Comparison of ENCODE assay signal across 8 cellular contexts in genomic region chr15:73265536-73266153, GRCh38.
A peak's percentile ranks its signal among the peaks of the same experiment; 100 is the strongest.
DNase-seq lines count a peak whose midpoint lies in the region; ATAC-seq and TF ChIP-seq lines count a peak whose summit lies in the region.

No MANE protein-coding gene starts in this region.

- TF ChIP-seq CTCF in DND-41 (IDR thresholded peaks at IDR 0.05; ENCODE audit: borderline replicate concordance, extremely low read depth, low read length, poor library complexity, severe bottlenecking): peak; percentile 81

- H3K4me3 ChIP-seq in DND-41 (ENCODE audit: low read depth in 1 of 2, low read length in 2 of 2): no peak overlapping the region

- no peak overlapping the region for H2AFZ ChIP-seq in DND-41 (ENCODE audit: low read depth, low read length)

- no peak overlapping the region for H3K9ac ChIP-seq in DND-41 (ENCODE audit: low read depth, low read length)

- H3K9me3 Mint-ChIP-seq in activated naive CD4-positive, alpha-beta T cell treated with anti-CD3 and anti-CD28 coated beads, Interleukin-2, amount 50 U/mL, for 72 hours: no peaks in the 10 kb centered on the region

- H3K27ac ChIP-seq in DND-41 (ENCODE audit: low read length): no peak overlapping the region

- no peaks in the 10 kb centered on the region for H3K9me3 ChIP-seq in DND-41 (ENCODE audit: insufficient read depth, low read length, severe bottlenecking)

- H3K36me3 ChIP-seq in DND-41 (ENCODE audit: insufficient read depth, low read length): peaks cover 3% of the 10 kb centered on the region; the same call in 1 of the 2 replicates

- no peak overlapping the region for H3K4me2 ChIP-seq in DND-41 (ENCODE audit: insufficient read depth, low read length)

- peak; percentile 68; the same call in 2 of the 3 replicates for ATAC-seq in DND-41 (ENCODE audit: insufficient read depth, low read depth)
- peak; percentile 62 to 73 for ATAC-seq in activated naive CD4-positive, alpha-beta T cell treated with anti-CD3 and anti-CD28 coated beads, Interleukin-2, amount 50 U/mL, for 72 hours
- ATAC-seq in GM18858 (IDR thresholded peaks at IDR 0.05; ENCODE audit: unreplicated experiment): no peak

- no peaks in the 10 kb centered on the region for H3K27me3 ChIP-seq in DND-41 (ENCODE audit: insufficient read depth, low read length, poor library complexity)

- no peaks in the 10 kb centered on the region for H3K4me1 ChIP-seq in DND-41 (ENCODE audit: insufficient read depth, low read length)

- no peaks in the 10 kb centered on the region for H3K36me3 Mint-ChIP-seq in activated naive CD4-positive, alpha-beta T cell treated with anti-CD3 and anti-CD28 coated beads, Interleukin-2, amount 50 U/mL, for 72 hours

- no peak overlapping the region for H3K27ac Mint-ChIP-seq in activated naive CD4-positive, alpha-beta T cell treated with anti-CD3 and anti-CD28 coated beads, Interleukin-2, amount 50 U/mL, for 72 hours

- DNase-seq in DND-41 (peak; percentile 58), HT-29 (ENCODE audit: low spot score) (peak; percentile 80), SK-N-DZ (ENCODE audit: low spot score) (peak; percentile 51), iPS-NIHi7 (ENCODE audit: extremely low spot score) (peak; percentile 85), mesenteric fat pad (ENCODE audit: low spot score) (no peak)
- DNase-seq in activated naive CD4-positive, alpha-beta T cell treated with anti-CD3 and anti-CD28 coated beads, Interleukin-2, amount 50 U/mL, for 72 hours (ENCODE audit: low spot score in 2 of 2): peak in 1 of 2 donors; percentile 42
- DNase-seq in stimulated activated CD4-positive, alpha-beta T cell treated with anti-CD3 and anti-CD28 coated beads, Interleukin-4, amount 100 ng/mL, for 1 hour: peak; percentile 43

- no peaks in the 10 kb centered on the region for H4K20me1 ChIP-seq in DND-41 (ENCODE audit: insufficient read depth, low read length)

- H3K79me2 ChIP-seq in DND-41 (ENCODE audit: insufficient read depth, low read length): no peaks in the 10 kb centered on the region
